1 cellular context compared by ENCODE assay signal in genomic region chr16:1929578-1930337, GRCh38.
TF ChIP-seq lines count a peak whose summit lies in the region.

No MANE protein-coding gene starts in this region.

TF ChIP-seq in K562, 482 proteins besides CTCF, POLR2A, EP300 and RAD21 (continued from another document and continues in another):
- no peak for TF ChIP-seq CREB5 (CRISPR knock-in tag; IDR thresholded peaks at IDR 0.05)
- no peak for TF ChIP-seq SMARCA5 (IDR thresholded peaks at IDR 0.05)
- no peak for TF ChIP-seq ADNP (tag; IDR thresholded peaks at IDR 0.05)
- TF ChIP-seq ZNF561 (CRISPR knock-in tag; conservative IDR thresholded peaks at IDR 0.05): no peak
- no peak for TF ChIP-seq ZNF174 (CRISPR knock-in tag; IDR thresholded peaks at IDR 0.05)
- TF ChIP-seq, protein P1, sequence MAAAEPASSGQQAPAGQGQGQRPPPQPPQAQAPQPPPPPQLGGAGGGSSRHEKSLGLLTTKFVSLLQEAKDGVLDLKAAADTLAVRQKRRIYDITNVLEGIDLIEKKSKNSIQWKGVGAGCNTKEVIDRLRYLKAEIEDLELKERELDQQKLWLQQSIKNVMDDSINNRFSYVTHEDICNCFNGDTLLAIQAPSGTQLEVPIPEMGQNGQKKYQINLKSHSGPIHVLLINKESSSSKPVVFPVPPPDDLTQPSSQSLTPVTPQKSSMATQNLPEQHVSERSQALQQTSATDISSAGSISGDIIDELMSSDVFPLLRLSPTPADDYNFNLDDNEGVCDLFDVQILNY (CRISPR knock-in tag; IDR thresholded peaks at IDR 0.05): peak; percentile 59; the same call in 1 of the 2 replicates
- no peak for TF ChIP-seq NCOR1 (IDR thresholded peaks at IDR 0.05)
- TF ChIP-seq, protein P2, sequence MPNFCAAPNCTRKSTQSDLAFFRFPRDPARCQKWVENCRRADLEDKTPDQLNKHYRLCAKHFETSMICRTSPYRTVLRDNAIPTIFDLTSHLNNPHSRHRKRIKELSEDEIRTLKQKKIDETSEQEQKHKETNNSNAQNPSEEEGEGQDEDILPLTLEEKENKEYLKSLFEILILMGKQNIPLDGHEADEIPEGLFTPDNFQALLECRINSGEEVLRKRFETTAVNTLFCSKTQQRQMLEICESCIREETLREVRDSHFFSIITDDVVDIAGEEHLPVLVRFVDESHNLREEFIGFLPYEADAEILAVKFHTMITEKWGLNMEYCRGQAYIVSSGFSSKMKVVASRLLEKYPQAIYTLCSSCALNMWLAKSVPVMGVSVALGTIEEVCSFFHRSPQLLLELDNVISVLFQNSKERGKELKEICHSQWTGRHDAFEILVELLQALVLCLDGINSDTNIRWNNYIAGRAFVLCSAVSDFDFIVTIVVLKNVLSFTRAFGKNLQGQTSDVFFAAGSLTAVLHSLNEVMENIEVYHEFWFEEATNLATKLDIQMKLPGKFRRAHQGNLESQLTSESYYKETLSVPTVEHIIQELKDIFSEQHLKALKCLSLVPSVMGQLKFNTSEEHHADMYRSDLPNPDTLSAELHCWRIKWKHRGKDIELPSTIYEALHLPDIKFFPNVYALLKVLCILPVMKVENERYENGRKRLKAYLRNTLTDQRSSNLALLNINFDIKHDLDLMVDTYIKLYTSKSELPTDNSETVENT (CRISPR knock-in tag; IDR thresholded peaks at IDR 0.05): peak; percentile 58; the same call in 1 of the 2 replicates
- TF ChIP-seq ESRRA (IDR thresholded peaks at IDR 0.05; ENCODE audit: borderline replicate concordance, low read depth): peak; percentile 74
- TF ChIP-seq FOXM1 (IDR thresholded peaks at IDR 0.05; ENCODE audit: low read depth): no peak
- peak; percentile 88; the same call in 1 of the 2 replicates for TF ChIP-seq FOXM1 (CRISPR knock-in tag; IDR thresholded peaks at IDR 0.05; ENCODE audit: low read depth)
- peak; percentile 91 for TF ChIP-seq ZFX (CRISPR knock-in tag; IDR thresholded peaks at IDR 0.05)
- TF ChIP-seq ZNF124 (CRISPR knock-in tag; IDR thresholded peaks at IDR 0.05): no peak
- TF ChIP-seq CTBP1 (IDR thresholded peaks at IDR 0.05; ENCODE audit: borderline replicate concordance): peak; percentile 84; the same call in 1 of the 2 replicates
- TF ChIP-seq, protein P3, sequence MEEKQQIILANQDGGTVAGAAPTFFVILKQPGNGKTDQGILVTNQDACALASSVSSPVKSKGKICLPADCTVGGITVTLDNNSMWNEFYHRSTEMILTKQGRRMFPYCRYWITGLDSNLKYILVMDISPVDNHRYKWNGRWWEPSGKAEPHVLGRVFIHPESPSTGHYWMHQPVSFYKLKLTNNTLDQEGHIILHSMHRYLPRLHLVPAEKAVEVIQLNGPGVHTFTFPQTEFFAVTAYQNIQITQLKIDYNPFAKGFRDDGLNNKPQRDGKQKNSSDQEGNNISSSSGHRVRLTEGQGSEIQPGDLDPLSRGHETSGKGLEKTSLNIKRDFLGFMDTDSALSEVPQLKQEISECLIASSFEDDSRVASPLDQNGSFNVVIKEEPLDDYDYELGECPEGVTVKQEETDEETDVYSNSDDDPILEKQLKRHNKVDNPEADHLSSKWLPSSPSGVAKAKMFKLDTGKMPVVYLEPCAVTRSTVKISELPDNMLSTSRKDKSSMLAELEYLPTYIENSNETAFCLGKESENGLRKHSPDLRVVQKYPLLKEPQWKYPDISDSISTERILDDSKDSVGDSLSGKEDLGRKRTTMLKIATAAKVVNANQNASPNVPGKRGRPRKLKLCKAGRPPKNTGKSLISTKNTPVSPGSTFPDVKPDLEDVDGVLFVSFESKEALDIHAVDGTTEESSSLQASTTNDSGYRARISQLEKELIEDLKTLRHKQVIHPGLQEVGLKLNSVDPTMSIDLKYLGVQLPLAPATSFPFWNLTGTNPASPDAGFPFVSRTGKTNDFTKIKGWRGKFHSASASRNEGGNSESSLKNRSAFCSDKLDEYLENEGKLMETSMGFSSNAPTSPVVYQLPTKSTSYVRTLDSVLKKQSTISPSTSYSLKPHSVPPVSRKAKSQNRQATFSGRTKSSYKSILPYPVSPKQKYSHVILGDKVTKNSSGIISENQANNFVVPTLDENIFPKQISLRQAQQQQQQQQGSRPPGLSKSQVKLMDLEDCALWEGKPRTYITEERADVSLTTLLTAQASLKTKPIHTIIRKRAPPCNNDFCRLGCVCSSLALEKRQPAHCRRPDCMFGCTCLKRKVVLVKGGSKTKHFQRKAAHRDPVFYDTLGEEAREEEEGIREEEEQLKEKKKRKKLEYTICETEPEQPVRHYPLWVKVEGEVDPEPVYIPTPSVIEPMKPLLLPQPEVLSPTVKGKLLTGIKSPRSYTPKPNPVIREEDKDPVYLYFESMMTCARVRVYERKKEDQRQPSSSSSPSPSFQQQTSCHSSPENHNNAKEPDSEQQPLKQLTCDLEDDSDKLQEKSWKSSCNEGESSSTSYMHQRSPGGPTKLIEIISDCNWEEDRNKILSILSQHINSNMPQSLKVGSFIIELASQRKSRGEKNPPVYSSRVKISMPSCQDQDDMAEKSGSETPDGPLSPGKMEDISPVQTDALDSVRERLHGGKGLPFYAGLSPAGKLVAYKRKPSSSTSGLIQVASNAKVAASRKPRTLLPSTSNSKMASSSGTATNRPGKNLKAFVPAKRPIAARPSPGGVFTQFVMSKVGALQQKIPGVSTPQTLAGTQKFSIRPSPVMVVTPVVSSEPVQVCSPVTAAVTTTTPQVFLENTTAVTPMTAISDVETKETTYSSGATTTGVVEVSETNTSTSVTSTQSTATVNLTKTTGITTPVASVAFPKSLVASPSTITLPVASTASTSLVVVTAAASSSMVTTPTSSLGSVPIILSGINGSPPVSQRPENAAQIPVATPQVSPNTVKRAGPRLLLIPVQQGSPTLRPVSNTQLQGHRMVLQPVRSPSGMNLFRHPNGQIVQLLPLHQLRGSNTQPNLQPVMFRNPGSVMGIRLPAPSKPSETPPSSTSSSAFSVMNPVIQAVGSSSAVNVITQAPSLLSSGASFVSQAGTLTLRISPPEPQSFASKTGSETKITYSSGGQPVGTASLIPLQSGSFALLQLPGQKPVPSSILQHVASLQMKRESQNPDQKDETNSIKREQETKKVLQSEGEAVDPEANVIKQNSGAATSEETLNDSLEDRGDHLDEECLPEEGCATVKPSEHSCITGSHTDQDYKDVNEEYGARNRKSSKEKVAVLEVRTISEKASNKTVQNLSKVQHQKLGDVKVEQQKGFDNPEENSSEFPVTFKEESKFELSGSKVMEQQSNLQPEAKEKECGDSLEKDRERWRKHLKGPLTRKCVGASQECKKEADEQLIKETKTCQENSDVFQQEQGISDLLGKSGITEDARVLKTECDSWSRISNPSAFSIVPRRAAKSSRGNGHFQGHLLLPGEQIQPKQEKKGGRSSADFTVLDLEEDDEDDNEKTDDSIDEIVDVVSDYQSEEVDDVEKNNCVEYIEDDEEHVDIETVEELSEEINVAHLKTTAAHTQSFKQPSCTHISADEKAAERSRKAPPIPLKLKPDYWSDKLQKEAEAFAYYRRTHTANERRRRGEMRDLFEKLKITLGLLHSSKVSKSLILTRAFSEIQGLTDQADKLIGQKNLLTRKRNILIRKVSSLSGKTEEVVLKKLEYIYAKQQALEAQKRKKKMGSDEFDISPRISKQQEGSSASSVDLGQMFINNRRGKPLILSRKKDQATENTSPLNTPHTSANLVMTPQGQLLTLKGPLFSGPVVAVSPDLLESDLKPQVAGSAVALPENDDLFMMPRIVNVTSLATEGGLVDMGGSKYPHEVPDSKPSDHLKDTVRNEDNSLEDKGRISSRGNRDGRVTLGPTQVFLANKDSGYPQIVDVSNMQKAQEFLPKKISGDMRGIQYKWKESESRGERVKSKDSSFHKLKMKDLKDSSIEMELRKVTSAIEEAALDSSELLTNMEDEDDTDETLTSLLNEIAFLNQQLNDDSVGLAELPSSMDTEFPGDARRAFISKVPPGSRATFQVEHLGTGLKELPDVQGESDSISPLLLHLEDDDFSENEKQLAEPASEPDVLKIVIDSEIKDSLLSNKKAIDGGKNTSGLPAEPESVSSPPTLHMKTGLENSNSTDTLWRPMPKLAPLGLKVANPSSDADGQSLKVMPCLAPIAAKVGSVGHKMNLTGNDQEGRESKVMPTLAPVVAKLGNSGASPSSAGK (IDR thresholded peaks at IDR 0.05): peak; percentile 98
- TF ChIP-seq RBM15 (IDR thresholded peaks at IDR 0.05; ENCODE audit: insufficient read depth, low read length): no peak
- TF ChIP-seq HDAC1 (IDR thresholded peaks at IDR 0.05): no peak
- TF ChIP-seq ZNF3 (CRISPR knock-in tag; IDR thresholded peaks at IDR 0.05): no peak
- TF ChIP-seq, protein P4, sequence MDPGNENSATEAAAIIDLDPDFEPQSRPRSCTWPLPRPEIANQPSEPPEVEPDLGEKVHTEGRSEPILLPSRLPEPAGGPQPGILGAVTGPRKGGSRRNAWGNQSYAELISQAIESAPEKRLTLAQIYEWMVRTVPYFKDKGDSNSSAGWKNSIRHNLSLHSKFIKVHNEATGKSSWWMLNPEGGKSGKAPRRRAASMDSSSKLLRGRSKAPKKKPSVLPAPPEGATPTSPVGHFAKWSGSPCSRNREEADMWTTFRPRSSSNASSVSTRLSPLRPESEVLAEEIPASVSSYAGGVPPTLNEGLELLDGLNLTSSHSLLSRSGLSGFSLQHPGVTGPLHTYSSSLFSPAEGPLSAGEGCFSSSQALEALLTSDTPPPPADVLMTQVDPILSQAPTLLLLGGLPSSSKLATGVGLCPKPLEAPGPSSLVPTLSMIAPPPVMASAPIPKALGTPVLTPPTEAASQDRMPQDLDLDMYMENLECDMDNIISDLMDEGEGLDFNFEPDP (CRISPR knock-in tag; IDR thresholded peaks at IDR 0.05): no peak
- TF ChIP-seq CBX3 (IDR thresholded peaks at IDR 0.05; ENCODE audit: borderline replicate concordance in 1 of 2, low read length in 2 of 2): peak in 1 of 2 experiments; percentile 69; a peak in 1 of 3 replicates
- TF ChIP-seq ZNF134 (CRISPR knock-in tag; conservative IDR thresholded peaks at IDR 0.05): no peak
- no peak for TF ChIP-seq HNRNPLL (IDR thresholded peaks at IDR 0.05; ENCODE audit: low read depth, low read length, poor library complexity, severe bottlenecking)
- TF ChIP-seq EZH2 (IDR thresholded peaks at IDR 0.05; ENCODE audit: borderline replicate concordance, low read depth, low read length): no peak
- no peak for TF ChIP-seq PKNOX1 (IDR thresholded peaks at IDR 0.05)
- no peak for TF ChIP-seq ETV1 (tag; conservative IDR thresholded peaks at IDR 0.05; ENCODE audit: low read depth)
- TF ChIP-seq ZNF282 (CRISPR knock-in tag; IDR thresholded peaks at IDR 0.05): peak; percentile 92; the same call in 1 of the 2 replicates
- TF ChIP-seq E2F3 (CRISPR knock-in tag; IDR thresholded peaks at IDR 0.05): 0 out of 2 replicates have a peak, but pooled peaks have one; percentile 81
- TF ChIP-seq RAD51 (IDR thresholded peaks at IDR 0.05; ENCODE audit: borderline replicate concordance, low read depth): no peak
- TF ChIP-seq, protein P5, sequence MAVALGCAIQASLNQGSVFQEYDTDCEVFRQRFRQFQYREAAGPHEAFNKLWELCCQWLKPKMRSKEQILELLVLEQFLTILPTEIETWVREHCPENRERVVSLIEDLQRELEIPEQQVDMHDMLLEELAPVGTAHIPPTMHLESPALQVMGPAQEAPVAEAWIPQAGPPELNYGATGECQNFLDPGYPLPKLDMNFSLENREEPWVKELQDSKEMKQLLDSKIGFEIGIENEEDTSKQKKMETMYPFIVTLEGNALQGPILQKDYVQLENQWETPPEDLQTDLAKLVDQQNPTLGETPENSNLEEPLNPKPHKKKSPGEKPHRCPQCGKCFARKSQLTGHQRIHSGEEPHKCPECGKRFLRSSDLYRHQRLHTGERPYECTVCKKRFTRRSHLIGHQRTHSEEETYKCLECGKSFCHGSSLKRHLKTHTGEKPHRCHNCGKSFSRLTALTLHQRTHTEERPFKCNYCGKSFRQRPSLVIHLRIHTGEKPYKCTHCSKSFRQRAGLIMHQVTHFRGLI (CRISPR knock-in tag; IDR thresholded peaks at IDR 0.05): no peak
- no peak for TF ChIP-seq ZNF316 (IDR thresholded peaks at IDR 0.05)
- TF ChIP-seq, protein P6, sequence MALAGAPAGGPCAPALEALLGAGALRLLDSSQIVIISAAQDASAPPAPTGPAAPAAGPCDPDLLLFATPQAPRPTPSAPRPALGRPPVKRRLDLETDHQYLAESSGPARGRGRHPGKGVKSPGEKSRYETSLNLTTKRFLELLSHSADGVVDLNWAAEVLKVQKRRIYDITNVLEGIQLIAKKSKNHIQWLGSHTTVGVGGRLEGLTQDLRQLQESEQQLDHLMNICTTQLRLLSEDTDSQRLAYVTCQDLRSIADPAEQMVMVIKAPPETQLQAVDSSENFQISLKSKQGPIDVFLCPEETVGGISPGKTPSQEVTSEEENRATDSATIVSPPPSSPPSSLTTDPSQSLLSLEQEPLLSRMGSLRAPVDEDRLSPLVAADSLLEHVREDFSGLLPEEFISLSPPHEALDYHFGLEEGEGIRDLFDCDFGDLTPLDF (CRISPR knock-in tag; IDR thresholded peaks at IDR 0.05): peak; percentile 87
- TF ChIP-seq POLR3A (IDR thresholded peaks at IDR 0.05; ENCODE audit: borderline replicate concordance, extremely low read depth, insufficient read depth, insufficient read length): no peak
- TF ChIP-seq, protein P7, sequence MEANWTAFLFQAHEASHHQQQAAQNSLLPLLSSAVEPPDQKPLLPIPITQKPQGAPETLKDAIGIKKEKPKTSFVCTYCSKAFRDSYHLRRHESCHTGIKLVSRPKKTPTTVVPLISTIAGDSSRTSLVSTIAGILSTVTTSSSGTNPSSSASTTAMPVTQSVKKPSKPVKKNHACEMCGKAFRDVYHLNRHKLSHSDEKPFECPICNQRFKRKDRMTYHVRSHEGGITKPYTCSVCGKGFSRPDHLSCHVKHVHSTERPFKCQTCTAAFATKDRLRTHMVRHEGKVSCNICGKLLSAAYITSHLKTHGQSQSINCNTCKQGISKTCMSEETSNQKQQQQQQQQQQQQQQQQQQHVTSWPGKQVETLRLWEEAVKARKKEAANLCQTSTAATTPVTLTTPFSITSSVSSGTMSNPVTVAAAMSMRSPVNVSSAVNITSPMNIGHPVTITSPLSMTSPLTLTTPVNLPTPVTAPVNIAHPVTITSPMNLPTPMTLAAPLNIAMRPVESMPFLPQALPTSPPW (CRISPR knock-in tag; IDR thresholded peaks at IDR 0.05): peak; percentile 86
